In the genomic region with DNA sequence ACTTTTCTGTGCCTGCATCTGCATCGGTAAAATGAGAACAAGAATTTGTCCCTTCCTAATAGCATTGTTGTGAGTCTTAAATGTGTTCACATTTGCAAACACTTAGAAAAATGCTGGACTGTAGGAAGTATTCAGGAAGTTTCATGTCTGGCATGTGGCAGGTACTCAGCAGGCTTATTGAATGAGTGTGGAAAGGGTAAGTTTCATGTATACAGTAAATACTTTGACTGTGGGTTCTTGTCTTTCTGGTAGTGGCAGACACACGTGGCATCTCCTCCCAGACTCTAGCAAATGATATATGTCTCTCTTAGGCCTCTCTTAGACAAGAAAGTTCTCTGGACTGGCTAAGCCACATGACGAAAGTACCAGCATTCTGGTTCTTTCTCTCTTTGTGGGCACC, we compare ENCODE assay signal across 9 cellular contexts.
"Had no signal": no experiment of that assay in that cellular context is flagged by ENCODE, and none has a peak within 500 bp of the region (broad histone marks: within the 10 kb centered on the region; RNA-seq: fewer than 3 reads in every experiment).

No MANE protein-coding gene starts in this region.

- H3K9me3 Mint-ChIP-seq: H9 had no signal

- H2AFZ ChIP-seq: GM23248 had no signal

- H3K4me3 ChIP-seq: GM23248, K562 had no signal

- DNase-seq: GM23248, H9, HCEC 1CT, IMR-90, KG1 had no signal

- H3K4me3 Mint-ChIP-seq: H9 had no signal

- H3K27ac ChIP-seq: GM23248 had no signal

- FAIRE-seq: H1, H54, HTR-8/SVneo, K562 had no signal

- H3K9ac ChIP-seq: GM23248 had no signal
